In the genomic region with DNA sequence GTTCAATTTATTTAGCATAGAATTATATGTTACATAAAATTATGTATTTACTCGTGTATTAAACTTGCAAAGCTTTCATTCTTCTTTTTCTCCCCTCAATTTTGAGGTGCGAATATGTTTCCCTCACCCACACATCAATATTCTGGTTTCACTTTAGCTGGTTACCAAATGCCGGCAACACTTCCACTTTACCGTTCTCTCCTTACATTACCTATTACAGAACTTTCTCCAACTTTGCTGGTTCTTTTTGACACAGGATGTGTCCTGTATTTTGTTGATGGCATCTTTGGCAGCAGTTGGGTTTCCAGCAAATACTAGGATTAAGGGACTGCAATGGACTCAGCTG, we compare ENCODE assay signal across 16 cellular contexts.
DNase-seq lines count a peak whose midpoint lies in the region; ATAC-seq, FAIRE-seq and TF ChIP-seq lines count a peak whose summit lies in the region.
"Had no signal": no experiment of that assay in that cellular context is flagged by ENCODE, and none has a peak within 500 bp of the region (broad histone marks: within the 10 kb centered on the region; RNA-seq: fewer than 3 reads in every experiment).

No MANE protein-coding gene starts in this region.

- peak; percentile 33 for FAIRE-seq in GM12892 (lab: Jason Lieb, UNC)

- no peak for TF ChIP-seq POLR2A in GM12892 (IDR thresholded peaks at IDR 0.05; ENCODE audit: low read depth, low read length)

- CTCF ChIA-PET in activated CD4-positive, alpha-beta memory T cell treated with anti-CD3 and anti-CD28 coated beads, Interleukin-2, amount 10 ng/mL, durations not matched to agents 7 days and 5 days (lab: Charles Lee) = interaction anchor here (2.0 kb wide), 1 partner anchor 112 kb away, joined by 7 read pairs; no protein-coding TSS in a partner anchor

- ATAC-seq in natural killer cell = peak; percentile 23 to 38 (median 27)
- ATAC-seq in GM21367 (IDR thresholded peaks at IDR 0.05; ENCODE audit: unreplicated experiment) = no peak
- ATAC-seq in GM21717 (IDR thresholded peaks at IDR 0.05; ENCODE audit: unreplicated experiment) = no peak
- no peak for ATAC-seq in GM18909 (IDR thresholded peaks at IDR 0.05; ENCODE audit: poor library complexity, unreplicated experiment)
- ATAC-seq: body of pancreas had no signal

- DNase-seq in CD1c-positive myeloid dendritic cell (ENCODE audit: extremely low spot score) = peak; percentile 42
- DNase-seq in GM12892 (ENCODE audit: insufficient read length) = no peak
- no peak for DNase-seq in activated CD4-positive, alpha-beta memory T cell treated with anti-CD3 and anti-CD28 coated beads, Interleukin-2, amount 10 ng/mL, durations not matched to agents 7 days and 5 days
- DNase-seq in natural killer cell = no peak
- DNase-seq: body of pancreas, erythroblast, Kasumi-1, NCI-H1417 treated with DMSO at 0.1 percent for 48 hours, NCI-H774, RPMI8226, testis had no signal

- peaks cover 51% of the 10 kb centered on the region for H3K36me3 Mint-ChIP-seq in activated CD4-positive, alpha-beta memory T cell treated with anti-CD3 and anti-CD28 coated beads, Interleukin-2, amount 10 ng/mL, durations not matched to agents 7 days and 5 days (ENCODE audit: low read depth)
- H3K36me3 Mint-ChIP-seq in natural killer cell = peaks cover 45% of the 10 kb centered on the region

- TF ChIP-seq CTCF in natural killer cell (IDR thresholded peaks at IDR 0.05) = no peak

- H3K9me3 Mint-ChIP-seq in activated CD4-positive, alpha-beta memory T cell treated with anti-CD3 and anti-CD28 coated beads, Interleukin-2, amount 10 ng/mL, durations not matched to agents 7 days and 5 days = no peaks in the 10 kb centered on the region
- H3K9me3 Mint-ChIP-seq in natural killer cell = no peaks in the 10 kb centered on the region
- H3K9me3 Mint-ChIP-seq: activated naive CD4-positive, alpha-beta T cell treated with anti-CD3 and anti-CD28 coated beads, Interleukin-2, amount 50 U/mL, for 24 hours; dendritic cell treated with granulocyte-macrophage colony-stimulating factor and Interleukin-4, amounts not matched to agents 40 ng/mL and 50 ng/mL, for 4 days had no signal

- peak overlapping the region; percentile 49 for H3K27ac Mint-ChIP-seq in activated CD4-positive, alpha-beta memory T cell treated with anti-CD3 and anti-CD28 coated beads, Interleukin-2, amount 10 ng/mL, durations not matched to agents 7 days and 5 days
- H3K27ac Mint-ChIP-seq in natural killer cell = peak overlapping the region; percentile 90 to 93
- H3K27ac Mint-ChIP-seq: activated naive CD4-positive, alpha-beta T cell treated with anti-CD3 and anti-CD28 coated beads, Interleukin-2, amount 50 U/mL, for 24 hours; dendritic cell treated with granulocyte-macrophage colony-stimulating factor and Interleukin-4, amounts not matched to agents 40 ng/mL and 50 ng/mL, for 4 days had no signal

- H3K4me3 Mint-ChIP-seq in activated CD4-positive, alpha-beta memory T cell treated with anti-CD3 and anti-CD28 coated beads, Interleukin-2, amount 10 ng/mL, durations not matched to agents 7 days and 5 days = peak overlapping the region; percentile 65
- H3K4me3 Mint-ChIP-seq in natural killer cell = peak overlapping the region; percentile 91
- H3K4me3 Mint-ChIP-seq: activated naive CD4-positive, alpha-beta T cell treated with anti-CD3 and anti-CD28 coated beads, Interleukin-2, amount 50 U/mL, for 24 hours; dendritic cell treated with granulocyte-macrophage colony-stimulating factor and Interleukin-4, amounts not matched to agents 40 ng/mL and 50 ng/mL, for 4 days had no signal

- peaks cover 11% of the 10 kb centered on the region for H3K27me3 Mint-ChIP-seq in activated CD4-positive, alpha-beta memory T cell treated with anti-CD3 and anti-CD28 coated beads, Interleukin-2, amount 10 ng/mL, durations not matched to agents 7 days and 5 days
- no peaks in the 10 kb centered on the region for H3K27me3 Mint-ChIP-seq in natural killer cell (ENCODE audit: low read depth in 2 of 2)

- POLR2A ChIA-PET in activated CD4-positive, alpha-beta memory T cell treated with anti-CD3 and anti-CD28 coated beads, Interleukin-2, amount 10 ng/mL, durations not matched to agents 7 days and 5 days (lab: Charles Lee) = interaction anchor here (0.8 to 2.2 kb wide), 6 partner anchors 8 to 71 kb away, joined by 3 to 9 read pairs (median 4); no protein-coding TSS in a partner anchor

- H3K4me1 Mint-ChIP-seq in activated CD4-positive, alpha-beta memory T cell treated with anti-CD3 and anti-CD28 coated beads, Interleukin-2, amount 10 ng/mL, durations not matched to agents 7 days and 5 days = peaks cover 59% of the 10 kb centered on the region
- peaks cover 79 to 81% of the 10 kb centered on the region in 2 donors for H3K4me1 Mint-ChIP-seq in natural killer cell

- intact Hi-C loops in natural killer cell (cut with micrococcal nuclease) = loop anchor here (2.0 kb wide), 1 partner anchor 14 kb away; no protein-coding TSS in a partner anchor

Comparison
In these comparisons a context has a peak if more than half of its experiments do, and no peak if none do; other contexts are left out.
1. ATAC-seq: peak in natural killer cell (3 of 3); none in GM21367 (single experiment), GM21717 (single experiment) and GM18909 (single experiment).